24 cellular contexts compared by ENCODE assay signal in the genomic region with DNA sequence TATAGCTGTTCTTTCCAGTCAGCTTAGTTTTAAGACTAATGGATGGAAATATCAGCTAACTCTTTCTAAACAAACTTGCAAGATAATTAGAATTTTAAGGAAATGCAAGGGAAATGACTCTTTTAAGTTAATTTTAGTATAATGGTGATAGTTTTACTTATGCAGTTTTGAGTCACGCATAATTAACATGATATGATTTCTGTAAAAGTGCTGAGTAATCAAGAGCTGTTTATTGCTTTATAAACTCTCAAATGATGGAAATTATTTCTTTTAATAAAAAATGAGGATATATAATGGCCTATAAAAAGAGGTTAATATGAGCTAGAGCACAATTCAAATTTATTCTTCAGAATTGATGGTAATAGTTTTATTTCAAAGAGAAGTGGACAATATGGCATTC.
DNase-seq lines count a peak whose midpoint lies in the region; ATAC-seq, FAIRE-seq and TF ChIP-seq lines count a peak whose summit lies in the region.
"Had no signal": no experiment of that assay in that cellular context is flagged by ENCODE, and none has a peak within 500 bp of the region (broad histone marks: within the 10 kb centered on the region; RNA-seq: fewer than 3 reads in every experiment).

No MANE protein-coding gene starts in this region.

- H3K36me3 ChIP-seq in HepG2 (replicated peaks in 1 of 2; ENCODE audit: control insufficient read depth in 1 of 2, insufficient read depth in 2 of 2, low read length in 2 of 2) (no peaks in the 10 kb centered on the region), right lobe of liver (no peaks in the 10 kb centered on the region), K562 (ENCODE audit: control insufficient read depth, insufficient read depth, low read length) (no peaks in the 10 kb centered on the region)
- H3K36me3 ChIP-seq: BE2C, BLaER1 had no signal

- H3K27me3 ChIP-seq in HepG2 (ENCODE audit: control insufficient read depth in 1 of 2, insufficient read depth in 2 of 2, low read length in 2 of 2) (no peaks in the 10 kb centered on the region), right lobe of liver (no peaks in the 10 kb centered on the region), K562 (ENCODE audit: control insufficient read depth in 2 of 2, insufficient read depth in 2 of 2, low read length in 2 of 2) (no peaks in the 10 kb centered on the region)
- H3K27me3 ChIP-seq: BE2C, BLaER1 had no signal

- CTCF ChIA-PET in HepG2 (lab: Yijun Ruan, JAX; ENCODE audit: low intra/inter-chr PET ratio, low total read pairs) (no interaction called here), K562 (lab: Yijun Ruan, JAX; ENCODE audit: low intra/inter-chr PET ratio) (no interaction called here)

- TF ChIP-seq RAD21 in HepG2 (CRISPR knock-in tag; IDR thresholded peaks at IDR 0.05) (no peak), K562 (CRISPR knock-in tag; conservative IDR thresholded peaks at IDR 0.05 in 1 of 2, IDR thresholded peaks at IDR 0.05 in 1 of 2) (no peak)

- no peaks in the 10 kb centered on the region for H3K9me1 ChIP-seq in K562 (ENCODE audit: control insufficient read depth, insufficient read depth, low read length)

- TF ChIP-seq CTCF in HepG2 (CRISPR knock-in tag; IDR thresholded peaks at IDR 0.05) (no peak), right lobe of liver (IDR thresholded peaks at IDR 0.05) (no peak), K562 (IDR thresholded peaks at IDR 0.05 in 2 of 3, conservative IDR thresholded peaks at IDR 0.05 in 1 of 3; ENCODE audit: insufficient read depth in 2 of 3, low read depth in 1 of 3, low read length in 3 of 3) (no peak)

- H3K9ac ChIP-seq in HepG2 (ENCODE audit: insufficient read depth, low read depth, low read length) (no peak overlapping the region), K562 (ENCODE audit: insufficient read depth in 1 of 2, low read depth in 2 of 2, low read length in 2 of 2) (no peak overlapping the region)
- H3K9ac ChIP-seq: BLaER1 had no signal

- H3K4me1 ChIP-seq in HepG2 (ENCODE audit: insufficient read depth, low read length): no peaks in the 10 kb centered on the region
- H3K4me1 ChIP-seq in right lobe of liver: no peaks in the 10 kb centered on the region
- no peaks in the 10 kb centered on the region for H3K4me1 ChIP-seq in K562 (replicated peaks in 1 of 2; ENCODE audit: control insufficient read depth in 2 of 2, insufficient read depth in 2 of 2, low read length in 2 of 2)
- H3K4me1 ChIP-seq: BE2C, BLaER1 had no signal

- intact Hi-C loops in HepG2 (cut with micrococcal nuclease; ENCODE audit: unreplicated experiment) (no loop called here), right lobe of liver (cut with DNase I) (no loop called here), K562 (cut with micrococcal nuclease) (no loop called here)

- ATAC-seq in HepG2: no peak
- ATAC-seq in right lobe of liver: no peak
- ATAC-seq in K562: no peak
- no peak for ATAC-seq in GM18861 (IDR thresholded peaks at IDR 0.05; ENCODE audit: unreplicated experiment)
- ATAC-seq: GM12878 had no signal

- in situ Hi-C loops in HepG2 (cut with HindIII; ENCODE audit: extremely low pct_ligation_motif_present, low pct_unique_long_range_greater_than_20kb): no loop called here
- in situ Hi-C loops in K562 (cut with MboI): no loop called here

- DNase-seq in HepG2 (ENCODE audit: low spot score) (no peak), right lobe of liver (no peak), K562 (ENCODE audit: extremely low read depth in 1 of 4, low spot score in 3 of 4) (no peak)
- no peak for DNase-seq in stimulated activated naive CD4-positive, alpha-beta T cell treated with Interleukin-2 at 50 U/mL for 16 hours (lab: John Stamatoyannopoulos, UW)
- DNase-seq: ACHN; BE2C; C1 segment of cervical spinal cord; CD4-positive, alpha-beta memory T cell; CD4-positive, CD25-positive, alpha-beta regulatory T cell; CD8-positive, alpha-beta memory T cell; COR-L47; DMS 273 treated with DMSO at 0.1 percent for 48 hours; DMS153; DMS53; DMS79; DND-41; EL; GDM1 had no signal

- TF ChIP-seq EP300 in HepG2 (IDR thresholded peaks at IDR 0.05; ENCODE audit: low read depth in 2 of 2, low read length in 2 of 2) (no peak), HepG2 (CRISPR knock-in tag; IDR thresholded peaks at IDR 0.05; ENCODE audit: borderline replicate concordance) (no peak), K562 (IDR thresholded peaks at IDR 0.05; ENCODE audit: low read length) (no peak)

- no peak overlapping the region for H3K27ac ChIP-seq in HepG2 (ENCODE audit: extremely low read length, insufficient read depth, low read length)
- no peak overlapping the region for H3K27ac ChIP-seq in right lobe of liver
- H3K27ac ChIP-seq in K562 (ENCODE audit: extremely low read depth, low read depth, low read length): no peak overlapping the region
- H3K27ac ChIP-seq: 22Rv1, BLaER1 had no signal

- no peak overlapping the region for H3K4me2 ChIP-seq in HepG2 (ENCODE audit: low read depth, low read length)
- no peak overlapping the region for H3K4me2 ChIP-seq in K562 (ENCODE audit: insufficient read depth, low read length)
- H3K4me2 ChIP-seq: BLaER1 had no signal

- H3K4me3 ChIP-seq in HepG2 (replicated peaks in 1 of 3; ENCODE audit: insufficient read depth in 1 of 3, low read depth in 2 of 3, low read length in 3 of 3) (no peak overlapping the region), right lobe of liver (no peak overlapping the region), K562 (no peak overlapping the region)
- H3K4me3 ChIP-seq: BLaER1, GM12878 had no signal

- no TSS peak for BruUV-seq in HepG2 (replicated peaks; lab: Mats Ljungman, UMichigan)
- no TSS peak for BruUV-seq in K562 (replicated peaks; lab: Mats Ljungman, UMichigan)

- no peak overlapping the region for H2AFZ ChIP-seq in HepG2 (ENCODE audit: low read length)
- no peak overlapping the region for H2AFZ ChIP-seq in K562 (ENCODE audit: low read depth, low read length)

- no peaks in the 10 kb centered on the region for H3K9me3 ChIP-seq in HepG2 (ENCODE audit: low read length)
- no peaks in the 10 kb centered on the region for H3K9me3 ChIP-seq in right lobe of liver
- H3K9me3 ChIP-seq in K562 (replicated peaks; ENCODE audit: control insufficient read depth, insufficient read depth, low read depth, low read length): no peaks in the 10 kb centered on the region
- H3K9me3 ChIP-seq: BE2C had no signal

- H3K79me2 ChIP-seq in HepG2 (ENCODE audit: insufficient read depth, low read length) (no peaks in the 10 kb centered on the region), K562 (ENCODE audit: control insufficient read depth, insufficient read depth, low read length) (no peaks in the 10 kb centered on the region)

- H4K20me1 ChIP-seq in HepG2 (ENCODE audit: insufficient read depth, low read length) (no peaks in the 10 kb centered on the region), K562 (replicated peaks; ENCODE audit: control insufficient read depth, insufficient read depth, low read length) (no peaks in the 10 kb centered on the region)
- H4K20me1 ChIP-seq: BLaER1 had no signal

- POLR2A ChIA-PET in HepG2 (lab: Yijun Ruan, JAX) (no interaction called here), K562 (lab: Yijun Ruan, JAX) (no interaction called here)

- FAIRE-seq in HepG2 (lab: Jason Lieb, UNC) (no peak), K562 (lab: Jason Lieb, UNC) (no peak)
- FAIRE-seq: GM12878, GM12892, GM19239 had no signal

- WGBS in HepG2 (ENCODE audit: low lambda C conversion rate): 94% methylated on average over 1 of the region's 1 CpG
- 78% methylated on average over 1 of the region's 1 CpG for WGBS in right lobe of liver (ENCODE audit: insufficient coverage, low coverage, low lambda C conversion rate, missing lambda C conversion rate)
- 56% methylated on average over 1 of the region's 1 CpG for WGBS in K562 (ENCODE audit: insufficient coverage, low coverage, missing lambda C conversion rate)

- TF ChIP-seq POLR2A in HepG2 (IDR thresholded peaks at IDR 0.05; ENCODE audit: insufficient read depth in 1 of 2, low read depth in 2 of 2, low read length in 2 of 2): no peak
- no peak for TF ChIP-seq POLR2A in right lobe of liver (IDR thresholded peaks at IDR 0.05)
- TF ChIP-seq POLR2A in K562 (conservative IDR thresholded peaks at IDR 0.05): no peak

TF ChIP-seq in HepG2, 621 proteins besides CTCF, POLR2A, EP300 and RAD21:
- TF ChIP-seq MED8 (CRISPR knock-in tag; IDR thresholded peaks at IDR 0.05; ENCODE audit: insufficient replicate concordance) (no peak), MAFK (conservative IDR thresholded peaks at IDR 0.05 in 1 of 2, IDR thresholded peaks at IDR 0.05 in 1 of 2; ENCODE audit: low read length in 2 of 2) (peak in 1 of 2 experiments; percentile 57; a peak in 2 of 4 replicates), MAFF (IDR thresholded peaks at IDR 0.05; ENCODE audit: low read depth, low read length) (peak; percentile 27; the same call in 1 of the 2 replicates), SYNCRIP (IDR thresholded peaks at IDR 0.05; ENCODE audit: insufficient read depth, low read depth, low read length) (no peak)

TF ChIP-seq in K562, 482 proteins besides CTCF, POLR2A, EP300 and RAD21 (continues in another document):
- TF ChIP-seq KLF13 (tag; IDR thresholded peaks at IDR 0.05; ENCODE audit: borderline replicate concordance, low read depth) (no peak), C11orf30 (IDR thresholded peaks at IDR 0.05; ENCODE audit: low read depth) (peak; percentile 48; the same call in 1 of the 2 replicates), EWSR1 (IDR thresholded peaks at IDR 0.05; ENCODE audit: borderline replicate concordance, low read depth, partially characterized antibody) (no peak), SMARCC2 (IDR thresholded peaks at IDR 0.05; ENCODE audit: low read depth) (no peak), CBFB (CRISPR knock-in tag; IDR thresholded peaks at IDR 0.05) (no peak), MAFK (IDR thresholded peaks at IDR 0.05; ENCODE audit: low read length) (peak; percentile 18; the same call in 1 of the 2 replicates), E2F3 (CRISPR knock-in tag; IDR thresholded peaks at IDR 0.05) (no peak), MAZ (CRISPR knock-in tag; conservative IDR thresholded peaks at IDR 0.05 in 1 of 2, IDR thresholded peaks at IDR 0.05 in 1 of 2) (no peak), PHB2 (IDR thresholded peaks at IDR 0.05; ENCODE audit: low read depth) (no peak)
- TF ChIP-seq, protein P1, sequence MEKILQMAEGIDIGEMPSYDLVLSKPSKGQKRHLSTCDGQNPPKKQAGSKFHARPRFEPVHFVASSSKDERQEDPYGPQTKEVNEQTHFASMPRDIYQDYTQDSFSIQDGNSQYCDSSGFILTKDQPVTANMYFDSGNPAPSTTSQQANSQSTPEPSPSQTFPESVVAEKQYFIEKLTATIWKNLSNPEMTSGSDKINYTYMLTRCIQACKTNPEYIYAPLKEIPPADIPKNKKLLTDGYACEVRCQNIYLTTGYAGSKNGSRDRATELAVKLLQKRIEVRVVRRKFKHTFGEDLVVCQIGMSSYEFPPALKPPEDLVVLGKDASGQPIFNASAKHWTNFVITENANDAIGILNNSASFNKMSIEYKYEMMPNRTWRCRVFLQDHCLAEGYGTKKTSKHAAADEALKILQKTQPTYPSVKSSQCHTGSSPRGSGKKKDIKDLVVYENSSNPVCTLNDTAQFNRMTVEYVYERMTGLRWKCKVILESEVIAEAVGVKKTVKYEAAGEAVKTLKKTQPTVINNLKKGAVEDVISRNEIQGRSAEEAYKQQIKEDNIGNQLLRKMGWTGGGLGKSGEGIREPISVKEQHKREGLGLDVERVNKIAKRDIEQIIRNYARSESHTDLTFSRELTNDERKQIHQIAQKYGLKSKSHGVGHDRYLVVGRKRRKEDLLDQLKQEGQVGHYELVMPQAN (IDR thresholded peaks at IDR 0.05; ENCODE audit: borderline replicate concordance): no peak

Comparison
In these comparisons a context has a peak if more than half of its experiments do, and no peak if none do; other contexts are left out.
1. Of the 241 proteins assayed by ChIP-seq in both HepG2 and K562: peak only in HepG2: MAFF; only in K562: MAFG; in both: none; in neither: 238; mixed calls (peak in some experiments, not most) for 1.